7 cellular contexts compared by ENCODE assay signal in genomic region chr5:17436766-17437221, GRCh38.
A peak's percentile ranks its signal among the peaks of the same experiment; 100 is the strongest.
DNase-seq lines count a peak whose midpoint lies in the region; ATAC-seq and TF ChIP-seq lines count a peak whose summit lies in the region.

No MANE protein-coding gene starts in this region.

- ATAC-seq in GM19455 (IDR thresholded peaks at IDR 0.05; ENCODE audit: unreplicated experiment) = peak; percentile 68
- peak; percentile 84 for ATAC-seq in HG03432 (IDR thresholded peaks at IDR 0.05; ENCODE audit: unreplicated experiment)

- H3K27ac ChIP-seq in skeletal muscle tissue (ENCODE audit: low read depth, low read length) = peak overlapping the region; percentile 16

- TF ChIP-seq CTCF in choroid plexus epithelial cell (conservative IDR thresholded peaks at IDR 0.05; ENCODE audit: low read depth, low read length) = no peak

- H3K27me3 ChIP-seq in skeletal muscle tissue (ENCODE audit: control insufficient read depth in 3 of 3, insufficient read depth in 3 of 3, low read length in 3 of 3) = no peaks in the 10 kb centered on the region

- H3K4me1 ChIP-seq in skeletal muscle tissue (ENCODE audit: control insufficient read depth in 3 of 3, insufficient read depth in 3 of 3, low read length in 3 of 3) = peaks cover 0 to 3% (median 0%) of the 10 kb centered on the region in 3 donors

- no peaks in the 10 kb centered on the region for H3K36me3 ChIP-seq in skeletal muscle tissue (ENCODE audit: control insufficient read depth in 3 of 3, insufficient read depth in 3 of 3, low read length in 3 of 3)

- DNase-seq in choroid plexus epithelial cell (ENCODE audit: low read depth) (peak; percentile 53), NCI-H1092 (lab: John Stamatoyannopoulos, UW) (no peak), erythroblast (lab: John Stamatoyannopoulos, UW) (no peak), SW480 (ENCODE audit: low spot score) (no peak)

- peaks cover 0 to 3% (median 2%) of the 10 kb centered on the region in 3 donors for H3K9me3 ChIP-seq in skeletal muscle tissue (ENCODE audit: control insufficient read depth in 3 of 3, low read length in 3 of 3)

- no peak for TF ChIP-seq POLR2A in erythroblast (IDR thresholded peaks at IDR 0.05; ENCODE audit: low read length)

- no peak overlapping the region for H3K9ac ChIP-seq in skeletal muscle tissue (ENCODE audit: low read depth in 1 of 3, low read length in 3 of 3)

- peak overlapping the region; percentile 13 for H3K4me3 ChIP-seq in choroid plexus epithelial cell (ENCODE audit: low read depth, low read length)
- H3K4me3 ChIP-seq in skeletal muscle tissue (ENCODE audit: low read length in 3 of 3) = peak overlapping the region in 1 of 3 donors; percentile 54
